8 cellular contexts compared by ENCODE assay signal in the genomic region with DNA sequence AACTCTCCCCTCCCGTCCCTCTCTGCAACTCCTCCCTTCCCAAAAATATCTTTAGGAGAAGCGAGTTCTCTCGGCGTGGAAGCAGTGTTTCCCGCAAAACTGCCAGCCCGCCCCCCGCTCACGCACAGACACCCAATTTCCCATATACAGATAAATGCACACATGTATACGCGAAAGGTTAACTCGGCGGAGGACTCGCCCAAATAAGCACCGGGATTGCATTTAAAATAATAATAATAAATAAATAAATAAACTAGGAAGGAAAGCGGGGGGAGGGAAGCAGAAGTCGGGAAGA.
DNase-seq lines count a peak whose midpoint lies in the region; ATAC-seq and TF ChIP-seq lines count a peak whose summit lies in the region.

No MANE protein-coding gene starts in this region.

- H3K9me3 ChIP-seq in HUES48 (ENCODE audit: control insufficient read depth, insufficient read depth, low read length) (no peaks in the 10 kb centered on the region), colonic mucosa (no peaks in the 10 kb centered on the region), muscle layer of colon (ENCODE audit: low read length) (no peaks in the 10 kb centered on the region)

- no peak overlapping the region for H3K27ac ChIP-seq in HUES48 (ENCODE audit: low read depth, low read length)
- no peak overlapping the region for H3K27ac ChIP-seq in colonic mucosa
- H3K27ac ChIP-seq in muscle layer of colon (ENCODE audit: low read depth, low read length): peak overlapping the region; percentile 65

- H3K4me1 ChIP-seq in HUES48 (ENCODE audit: control insufficient read depth, insufficient read depth, low read length) (peaks cover 8% of the 10 kb centered on the region), colonic mucosa (no peaks in the 10 kb centered on the region), muscle layer of colon (ENCODE audit: insufficient read depth, low read length) (peaks cover 5% of the 10 kb centered on the region)

- TF ChIP-seq CTCF in AG04449 (IDR thresholded peaks at IDR 0.05; ENCODE audit: insufficient read depth, low read length, missing control alignments): no peak
- TF ChIP-seq CTCF in colonic mucosa (IDR thresholded peaks at IDR 0.05): no peak

- intact Hi-C loops in colonic mucosa (cut with DNase I): no loop called here

- ATAC-seq in HG03342 (IDR thresholded peaks at IDR 0.05; ENCODE audit: unreplicated experiment): no peak

- POLR2A ChIA-PET in AG04449 (lab: Yijun Ruan, JAX): no interaction called here

- H3K27me3 ChIP-seq in HUES48 (ENCODE audit: control insufficient read depth, insufficient read depth, low read length) (peaks cover 70% of the 10 kb centered on the region), colonic mucosa (no peaks in the 10 kb centered on the region), muscle layer of colon (ENCODE audit: control insufficient read depth in 1 of 2, insufficient read depth in 2 of 2, low read length in 2 of 2) (no peaks in the 10 kb centered on the region)

- CTCF ChIA-PET in AG04449 (lab: Yijun Ruan, JAX): interaction anchor here (1.2 to 1.9 kb wide), 4 partner anchors 13 to 35 kb away, joined by 3 to 13 read pairs (median 5); no protein-coding TSS in a partner anchor

- DNase-seq in AG04449 (ENCODE audit: low read depth, low spot score) (no peak), colonic mucosa (no peak), HK-2 (ENCODE audit: unreplicated experiment) (no peak), NCI-H2196 (lab: John Stamatoyannopoulos, UW; ENCODE audit: unreplicated experiment) (no peak), Ammon's horn (ENCODE audit: low spot score) (no peak)

- H3K9ac ChIP-seq in HUES48 (ENCODE audit: low read depth, low read length) (no peak overlapping the region), colonic mucosa (ENCODE audit: low read depth in 2 of 2, low read length in 2 of 2) (peak overlapping the region; percentile 61 to 70), muscle layer of colon (ENCODE audit: low read length) (no peak overlapping the region)

- H3K4me3 ChIP-seq in AG04449 (ENCODE audit: low read depth, low read length): peak overlapping the region; percentile 64
- peak overlapping the region; percentile 63 for H3K4me3 ChIP-seq in HUES48 (ENCODE audit: low read depth, low read length)
- peak overlapping the region; percentile 55 for H3K4me3 ChIP-seq in colonic mucosa
- H3K4me3 ChIP-seq in muscle layer of colon (ENCODE audit: low read depth in 1 of 2, low read length in 2 of 2): peak overlapping the region; percentile 33 to 62

- H3K36me3 ChIP-seq in HUES48 (ENCODE audit: control insufficient read depth, insufficient read depth, low read length): no peaks in the 10 kb centered on the region
- no peaks in the 10 kb centered on the region for H3K36me3 ChIP-seq in colonic mucosa
- H3K36me3 ChIP-seq in muscle layer of colon (ENCODE audit: insufficient read depth, low read length): peaks cover 5% of the 10 kb centered on the region

Comparison
In these comparisons a context has a peak if more than half of its experiments do, and no peak if none do; other contexts are left out.
1. H3K9ac ChIP-seq: peak in colonic mucosa (2 of 2); none in HUES48 (single experiment) and muscle layer of colon (single experiment).
2. Peak in every context shown above with its lines, with median percentiles within 50 percentile points of each other: H3K4me3 ChIP-seq.